Comparison of ENCODE assay signal across 8 cellular contexts in genomic region chr11:94129505-94130335, GRCh38. TPM values are rescaled to one million over a fixed set of nuclear protein-coding genes. Genes with fewer than 3 reads are reported as not detected.
DNase-seq lines count a peak whose midpoint lies in the region; ATAC-seq and TF ChIP-seq lines count a peak whose summit lies in the region.

No MANE protein-coding gene starts in this region.

- H3K4me1 ChIP-seq in HAP-1, result peaks cover 9% of the 10 kb centered on the region
- H3K4me1 ChIP-seq in iPS DF 6.9 (ENCODE audit: control insufficient read depth, insufficient read depth, low read length), result peaks cover 13% of the 10 kb centered on the region

- no peaks in the 10 kb centered on the region for H3K27me3 ChIP-seq in HAP-1 (ENCODE audit: low read depth)
- no peaks in the 10 kb centered on the region for H3K27me3 ChIP-seq in iPS DF 6.9 (ENCODE audit: control insufficient read depth, insufficient read depth, low read length)

- POLR2A ChIA-PET in activated B cell treated with CpG ODN at 0.5 μM for 24 hours (lab: Charles Lee), result interaction anchor here (1.3 to 3.3 kb wide), 7 partner anchors 10 to 468 kb away, joined by 3 to 19 read pairs (median 8); partner anchors contain the start of genes ANKRD49, C11orf54, CEP295 and MED17

- H3K36me3 ChIP-seq in HAP-1 (replicated peaks) (no peaks in the 10 kb centered on the region), iPS DF 6.9 (ENCODE audit: control insufficient read depth, insufficient read depth, low read length) (no peaks in the 10 kb centered on the region)

- H3K9me3 ChIP-seq in HAP-1, result no peaks in the 10 kb centered on the region
- H3K9me3 ChIP-seq in iPS DF 6.9 (ENCODE audit: control insufficient read depth, insufficient read depth, low read length), result no peaks in the 10 kb centered on the region

- in situ Hi-C loops in HAP-1 (cut with MboI; ENCODE audit: low sequenced_read_pairs), result loop anchor here (25.0 kb wide), 1 partner anchor 392 kb away; the partner anchor contains the start of genes C11orf54 and TAF1D
- in situ Hi-C loops in GM13977 (cut with MboI; ENCODE audit: low pct_unique_long_range_greater_than_20kb, low sequenced_read_pairs, unreplicated experiment), result no loop called here

- peak overlapping the region; percentile 92 for H3K4me3 ChIP-seq in AG10803 (ENCODE audit: low read length)
- H3K4me3 ChIP-seq in HAP-1, result peak overlapping the region; percentile 62
- peak overlapping the region; percentile 92 for H3K4me3 ChIP-seq in iPS DF 6.9 (ENCODE audit: low read length)

- no peak for TF ChIP-seq CTCF in AG10803 (conservative IDR thresholded peaks at IDR 0.05; ENCODE audit: low read length)
- TF ChIP-seq CTCF in activated B cell treated with CpG ODN at 0.5 μM for 24 hours (IDR thresholded peaks at IDR 0.05), result no peak
- TF ChIP-seq CTCF in GM13977 (IDR thresholded peaks at IDR 0.05; ENCODE audit: extremely low read depth, insufficient read depth, missing control alignments), result no peak

- no peaks in the 10 kb centered on the region for H3K9me3 Mint-ChIP-seq in activated B cell treated with CpG ODN at 0.5 μM for 24 hours
- H3K9me3 Mint-ChIP-seq in stimulated activated effector memory CD8-positive, alpha-beta T cell treated with anti-CD3 and anti-CD28 coated beads, Interleukin-12 subunit alpha, Interleukin-12 subunit beta, amount 100 ng/mL, for 72 hours, result no peaks in the 10 kb centered on the region

- WGBS in iPS DF 6.9 (ENCODE audit: insufficient coverage, insufficient read length), result no CpG with 5 or more reads among the region's 21 CpGs

- no peaks in the 10 kb centered on the region for H3K27me3 Mint-ChIP-seq in activated B cell treated with CpG ODN at 0.5 μM for 24 hours

- peak; percentile 53 for ATAC-seq in activated B cell treated with CpG ODN at 0.5 μM for 24 hours (ENCODE audit: low read depth)
- ATAC-seq in stimulated activated effector memory CD8-positive, alpha-beta T cell treated with anti-CD3 and anti-CD28 coated beads, Interleukin-12 subunit alpha, Interleukin-12 subunit beta, amount 100 ng/mL, for 72 hours, result peak; percentile 65

- no peak overlapping the region for H3K27ac Mint-ChIP-seq in activated B cell treated with CpG ODN at 0.5 μM for 24 hours
- no peak overlapping the region for H3K27ac Mint-ChIP-seq in stimulated activated effector memory CD8-positive, alpha-beta T cell treated with anti-CD3 and anti-CD28 coated beads, Interleukin-12 subunit alpha, Interleukin-12 subunit beta, amount 100 ng/mL, for 72 hours

- intact Hi-C loops in activated B cell treated with CpG ODN at 0.5 μM for 24 hours (cut with micrococcal nuclease), result loop anchor here (2.0 to 5.0 kb wide), 6 partner anchors 53 to 933 kb away; partner anchors contain the start of genes ANKRD49, C11orf54, CEP295 and MED17

- peaks cover 6% of the 10 kb centered on the region for H3K36me3 Mint-ChIP-seq in activated B cell treated with CpG ODN at 0.5 μM for 24 hours (ENCODE audit: low read depth)
- H3K36me3 Mint-ChIP-seq in stimulated activated effector memory CD8-positive, alpha-beta T cell treated with anti-CD3 and anti-CD28 coated beads, Interleukin-12 subunit alpha, Interleukin-12 subunit beta, amount 100 ng/mL, for 72 hours, result peaks cover 8% of the 10 kb centered on the region

- H3K4me3 Mint-ChIP-seq in activated B cell treated with CpG ODN at 0.5 μM for 24 hours, result no peak overlapping the region
- H3K4me3 Mint-ChIP-seq in stimulated activated effector memory CD8-positive, alpha-beta T cell treated with anti-CD3 and anti-CD28 coated beads, Interleukin-12 subunit alpha, Interleukin-12 subunit beta, amount 100 ng/mL, for 72 hours, result no peak overlapping the region

- peak; percentile 35 for DNase-seq in AG10803 (ENCODE audit: low read depth)
- DNase-seq in HAP-1 (ENCODE audit: low spot score in 2 of 2), result no peak
- DNase-seq in activated B cell treated with CpG ODN at 0.5 μM for 24 hours, result no peak
- no peak for DNase-seq in iPS DF 6.9 (ENCODE audit: low read depth, low spot score)
- DNase-seq in stimulated activated effector memory CD8-positive, alpha-beta T cell treated with anti-CD3 and anti-CD28 coated beads, Interleukin-12 subunit alpha, Interleukin-12 subunit beta, amount 100 ng/mL, for 72 hours (ENCODE audit: low spot score in 2 of 2), result peak; percentile 26 to 75
- DNase-seq in GM13977 (ENCODE audit: low spot score), result no peak
- DNase-seq in COLO829 (ENCODE audit: low spot score), result no peak
- no peak for DNase-seq in activated CD4-positive, alpha-beta T cell treated with anti-CD3 and anti-CD28 coated beads for 1 hour

- peaks cover 35% of the 10 kb centered on the region for H3K4me1 Mint-ChIP-seq in activated B cell treated with CpG ODN at 0.5 μM for 24 hours
- peaks cover 38% of the 10 kb centered on the region for H3K4me1 Mint-ChIP-seq in stimulated activated effector memory CD8-positive, alpha-beta T cell treated with anti-CD3 and anti-CD28 coated beads, Interleukin-12 subunit alpha, Interleukin-12 subunit beta, amount 100 ng/mL, for 72 hours

- H3K27ac ChIP-seq in iPS DF 6.9 (ENCODE audit: low read length), result no peak overlapping the region

- CTCF ChIA-PET in activated B cell treated with CpG ODN at 0.5 μM for 24 hours (lab: Charles Lee), result interaction anchor here (1.4 kb wide), 1 partner anchor 10 kb away, joined by 4 read pairs; no protein-coding TSS in a partner anchor

RNA-seq across cellular contexts. Expression of gene PANX1, which starts 1.1 kb away (rescaled TPM):
- total RNA-seq in activated B cell treated with CpG ODN at 0.5 μM for 24 hours, result 9.2 and 11.2 TPM in 2 replicates

Comparison
In these comparisons a context has a peak if more than half of its experiments do, and no peak if none do; other contexts are left out.
1. DNase-seq: peak in AG10803 (single experiment) and stimulated activated effector memory CD8-positive, alpha-beta T cell treated with anti-CD3 and anti-CD28 coated beads, Interleukin-12 subunit alpha, Interleukin-12 subunit beta, amount 100 ng/mL, for 72 hours (2 of 2); none in HAP-1 (0 of 2), activated B cell treated with CpG ODN at 0.5 μM for 24 hours (single experiment), iPS DF 6.9 (single experiment), GM13977 (single experiment), COLO829 (single experiment) and activated CD4-positive, alpha-beta T cell treated with anti-CD3 and anti-CD28 coated beads for 1 hour (single experiment).
2. Peak in every context shown above with its lines, with median percentiles within 50 percentile points of each other: H3K4me3 ChIP-seq.